ENCODE assay signal across 1 cellular context in genomic region chr16:83781-84615, GRCh38.
TF ChIP-seq lines count a peak whose summit lies in the region.

No MANE protein-coding gene starts in this region.

TF ChIP-seq in GM23338, 12 proteins besides CTCF, POLR2A, EP300 and RAD21 (continued from another document):
- TF ChIP-seq REST (IDR thresholded peaks at IDR 0.05; ENCODE audit: unreplicated experiment) (no peak), ZNF114 (CRISPR knock-in tag; IDR thresholded peaks at IDR 0.05) (no peak), POLR2AphosphoS5 (IDR thresholded peaks at IDR 0.05; ENCODE audit: low read depth) (no peak), ETS1 (IDR thresholded peaks at IDR 0.05) (no peak), NANOG (IDR thresholded peaks at IDR 0.05; ENCODE audit: borderline replicate concordance) (no peak)
